In the genomic region with DNA sequence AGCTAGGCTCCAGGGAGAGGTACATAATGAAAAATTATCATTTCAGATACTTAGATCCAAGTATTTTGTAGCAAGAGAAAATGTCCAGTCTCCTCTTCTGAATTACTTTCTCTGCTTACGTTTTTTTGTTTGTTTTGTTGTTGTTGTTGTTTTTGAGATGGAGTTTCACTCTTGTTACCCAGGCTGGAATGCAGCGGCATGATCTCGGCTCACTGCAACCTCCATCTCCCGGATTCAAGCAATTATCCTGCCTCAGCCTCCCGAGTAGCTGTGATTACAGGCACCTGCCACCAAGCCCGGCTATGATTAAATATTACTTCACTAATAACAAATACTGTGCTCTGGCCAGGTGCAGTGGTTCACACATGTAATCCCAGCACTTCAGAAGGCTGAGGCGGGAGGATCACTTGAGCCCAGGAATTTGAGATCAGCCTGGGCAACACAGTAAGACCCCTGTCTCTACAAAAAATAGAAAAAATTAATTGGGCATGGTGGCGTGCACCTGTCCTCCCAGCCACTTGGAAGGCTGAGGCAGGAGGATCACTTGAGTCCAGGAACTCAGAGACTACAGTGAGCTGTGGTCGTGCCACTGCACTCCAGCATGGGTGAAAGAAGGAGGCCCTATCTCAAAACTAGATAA, we compare ENCODE assay signal across 15 cellular contexts.
"Had no signal": no experiment of that assay in that cellular context is flagged by ENCODE, and none has a peak within 500 bp of the region (broad histone marks: within the 10 kb centered on the region; RNA-seq: fewer than 3 reads in every experiment).

No MANE protein-coding gene starts in this region.

- H3K36me3 ChIP-seq: ascending aorta had no signal

- ATAC-seq: activated CD4-positive, alpha-beta T cell treated with anti-CD3 and anti-CD28 coated beads for 36 hours; activated CD8-positive, alpha-beta T cell treated with anti-CD3 and anti-CD28 coated beads for 36 hours; activated naive CD8-positive, alpha-beta T cell treated with anti-CD3 and anti-CD28 coated beads, Interleukin-2, amount 50 U/mL, for 24 hours; activated T-cell treated with anti-CD3 and anti-CD28 coated beads, Interleukin-2, amount 50 U/mL, for 72 hours; left colon had no signal

- H3K9me3 ChIP-seq: ascending aorta, testis had no signal

- DNase-seq: activated CD4-positive, alpha-beta T cell treated with anti-CD3 and anti-CD28 coated beads for 36 hours; activated CD8-positive, alpha-beta memory T cell treated with anti-CD3 and anti-CD28 coated beads, Interleukin-2, amount 50 U/mL, for 4 hours; activated CD8-positive, alpha-beta T cell treated with anti-CD3 and anti-CD28 coated beads for 36 hours; activated gamma-delta T cell treated with Interleukin-2 at 50 U/mL for 16 hours; activated naive CD8-positive, alpha-beta T cell treated with anti-CD3 and anti-CD28 coated beads, Interleukin-2, amount 50 U/mL, for 24 hours; activated T-cell treated with anti-CD3 and anti-CD28 coated beads, Interleukin-2, amount 50 U/mL, for 72 hours; immature natural killer cell; left colon; naive thymus-derived CD4-positive, alpha-beta T cell; stimulated activated CD4-positive, alpha-beta T cell treated with anti-CD3 and anti-CD28 coated beads, Interleukin-2, amount 100 ng/mL, for 48 hours; stimulated activated CD8-positive, alpha-beta memory T cell treated with anti-CD3 and anti-CD28 coated beads, Interleukin-4, amount 100 ng/mL, for 48 hours had no signal

- H3K27me3 ChIP-seq: ascending aorta, foreskin keratinocyte, testis had no signal

- H3K4me1 ChIP-seq: ascending aorta, foreskin keratinocyte had no signal

- H3K4me3 ChIP-seq: ascending aorta, lung, testis had no signal

- H3K27ac ChIP-seq: ascending aorta, foreskin keratinocyte, testis had no signal
